Comparison of ENCODE assay signal across 1 cellular context in the genomic region with DNA sequence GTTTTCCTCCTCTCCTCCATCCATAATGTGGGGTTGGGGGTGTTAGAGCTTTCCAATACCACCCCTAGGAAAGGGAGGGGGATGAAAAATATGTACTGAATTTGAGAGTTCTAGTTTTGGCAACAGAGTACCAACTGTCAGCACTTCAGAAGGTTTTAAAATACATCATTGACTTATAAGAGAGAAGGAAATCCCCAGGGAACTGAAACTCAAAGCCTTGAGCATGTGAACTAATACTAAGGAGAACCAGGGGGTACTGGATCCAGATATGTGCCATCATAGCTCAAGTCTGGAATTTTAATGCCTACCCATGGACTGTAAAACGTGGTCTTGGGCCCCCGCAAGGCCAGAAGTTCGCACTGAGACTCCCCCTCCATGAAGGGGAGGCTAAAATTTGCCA.
TF ChIP-seq lines count a peak whose summit lies in the region.

No MANE protein-coding gene starts in this region.

TF ChIP-seq in WTC11, 78 proteins besides CTCF, POLR2A, EP300 and RAD21 (continued from another document):
- TF ChIP-seq, protein P1, sequence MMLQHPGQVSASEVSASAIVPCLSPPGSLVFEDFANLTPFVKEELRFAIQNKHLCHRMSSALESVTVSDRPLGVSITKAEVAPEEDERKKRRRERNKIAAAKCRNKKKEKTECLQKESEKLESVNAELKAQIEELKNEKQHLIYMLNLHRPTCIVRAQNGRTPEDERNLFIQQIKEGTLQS (CRISPR knock-in tag; conservative IDR thresholded peaks at IDR 0.05), result no peak
- TF ChIP-seq GRHL2 (CRISPR knock-in tag; IDR thresholded peaks at IDR 0.05; ENCODE audit: insufficient replicate concordance, severe bottlenecking) (no peak), ATF1 (CRISPR knock-in tag; IDR thresholded peaks at IDR 0.05) (no peak), OVOL2 (CRISPR knock-in tag; IDR thresholded peaks at IDR 0.05; ENCODE audit: borderline replicate concordance) (no peak), JUN (CRISPR knock-in tag; IDR thresholded peaks at IDR 0.05) (no peak), TEAD4 (CRISPR knock-in tag; IDR thresholded peaks at IDR 0.05) (no peak), ZNF317 (CRISPR knock-in tag; IDR thresholded peaks at IDR 0.05; ENCODE audit: borderline replicate concordance, low read depth) (no peak)
